Comparison of ENCODE assay signal across 1 cellular context in the genomic region with DNA sequence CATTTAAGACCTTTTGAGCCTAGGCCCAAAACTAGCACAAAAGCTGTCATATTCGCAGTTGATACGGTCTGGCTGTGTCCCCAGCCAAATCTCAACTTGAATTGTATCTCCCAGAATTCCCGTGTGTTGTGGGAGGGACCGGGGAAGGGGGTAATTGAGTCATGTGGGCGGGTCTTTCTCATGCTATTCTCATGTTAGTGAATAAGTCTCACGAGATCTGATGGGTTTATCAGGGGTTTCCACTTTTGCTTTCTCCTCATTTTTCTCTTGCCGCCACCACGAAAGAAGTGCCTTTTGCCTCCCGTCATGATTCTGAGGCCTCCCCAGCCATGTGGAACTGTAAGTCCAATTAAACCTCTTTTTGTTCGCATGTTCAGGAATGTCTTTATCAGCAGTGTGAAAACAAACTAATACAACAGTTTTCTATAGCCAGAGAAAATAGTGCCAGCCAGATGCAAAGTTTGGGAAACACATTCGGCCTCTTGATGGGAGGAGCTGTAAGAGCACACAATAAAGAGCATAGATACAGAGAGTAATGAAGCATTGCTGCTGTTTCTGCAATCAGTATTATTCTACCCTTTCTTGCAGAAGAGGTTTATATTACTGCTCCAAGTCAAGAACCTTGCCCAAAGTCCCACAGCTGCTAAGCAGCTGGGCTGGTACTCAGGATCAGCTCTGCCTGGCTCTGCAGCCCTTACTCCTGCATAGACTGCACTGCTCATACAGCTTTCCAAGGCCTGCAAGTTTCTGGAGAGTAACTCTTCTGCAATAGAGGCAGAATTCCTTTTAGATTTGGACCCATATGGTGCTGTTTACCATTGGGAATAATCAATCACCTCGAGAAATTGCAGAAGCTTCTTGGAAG.
TF ChIP-seq lines count a peak whose summit lies in the region.

No MANE protein-coding gene starts in this region.

TF ChIP-seq in K562, 482 proteins besides CTCF, POLR2A, EP300 and RAD21 (continued from another document):
- TF ChIP-seq, protein P1, sequence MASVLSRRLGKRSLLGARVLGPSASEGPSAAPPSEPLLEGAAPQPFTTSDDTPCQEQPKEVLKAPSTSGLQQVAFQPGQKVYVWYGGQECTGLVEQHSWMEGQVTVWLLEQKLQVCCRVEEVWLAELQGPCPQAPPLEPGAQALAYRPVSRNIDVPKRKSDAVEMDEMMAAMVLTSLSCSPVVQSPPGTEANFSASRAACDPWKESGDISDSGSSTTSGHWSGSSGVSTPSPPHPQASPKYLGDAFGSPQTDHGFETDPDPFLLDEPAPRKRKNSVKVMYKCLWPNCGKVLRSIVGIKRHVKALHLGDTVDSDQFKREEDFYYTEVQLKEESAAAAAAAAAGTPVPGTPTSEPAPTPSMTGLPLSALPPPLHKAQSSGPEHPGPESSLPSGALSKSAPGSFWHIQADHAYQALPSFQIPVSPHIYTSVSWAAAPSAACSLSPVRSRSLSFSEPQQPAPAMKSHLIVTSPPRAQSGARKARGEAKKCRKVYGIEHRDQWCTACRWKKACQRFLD (CRISPR knock-in tag; IDR thresholded peaks at IDR 0.05), result no peak
- TF ChIP-seq ETV5 (CRISPR knock-in tag; IDR thresholded peaks at IDR 0.05; ENCODE audit: low read depth) (no peak), ZBTB17 (CRISPR knock-in tag; IDR thresholded peaks at IDR 0.05) (no peak), NFATC3 (IDR thresholded peaks at IDR 0.05) (0 out of 2 replicates have a peak, but pooled peaks have one; percentile 19), MAFK (IDR thresholded peaks at IDR 0.05; ENCODE audit: low read length) (no peak)
- TF ChIP-seq, protein P2, sequence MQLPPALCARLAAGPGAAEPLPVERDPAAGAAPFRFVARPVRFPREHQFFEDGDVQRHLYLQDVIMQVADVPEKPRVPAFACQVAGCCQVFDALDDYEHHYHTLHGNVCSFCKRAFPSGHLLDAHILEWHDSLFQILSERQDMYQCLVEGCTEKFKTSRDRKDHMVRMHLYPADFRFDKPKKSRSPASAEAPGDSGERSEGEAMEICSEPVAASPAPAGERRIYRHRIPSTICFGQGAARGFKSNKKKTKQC (CRISPR knock-in tag; IDR thresholded peaks at IDR 0.05), result no peak
- TF ChIP-seq, protein P3, sequence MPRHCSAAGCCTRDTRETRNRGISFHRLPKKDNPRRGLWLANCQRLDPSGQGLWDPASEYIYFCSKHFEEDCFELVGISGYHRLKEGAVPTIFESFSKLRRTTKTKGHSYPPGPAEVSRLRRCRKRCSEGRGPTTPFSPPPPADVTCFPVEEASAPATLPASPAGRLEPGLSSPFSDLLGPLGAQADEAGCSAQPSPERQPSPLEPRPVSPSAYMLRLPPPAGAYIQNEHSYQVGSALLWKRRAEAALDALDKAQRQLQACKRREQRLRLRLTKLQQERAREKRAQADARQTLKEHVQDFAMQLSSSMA (CRISPR knock-in tag; IDR thresholded peaks at IDR 0.05), result no peak
